In genomic region chr6:81752969-81753708, GRCh38 we compare ENCODE assay signal across 8 cellular contexts. TPM values are rescaled to one million over a fixed set of nuclear protein-coding genes. Genes with fewer than 3 reads are reported as not detected.
DNase-seq lines count a peak whose midpoint lies in the region; ATAC-seq and TF ChIP-seq lines count a peak whose summit lies in the region.

No MANE protein-coding gene starts in this region.

- H3K9me3 Mint-ChIP-seq in CD14-positive monocyte, result peaks cover 0 to 1% (median 0%) of the 10 kb centered on the region in 7 donors

- peak; percentile 45 for TF ChIP-seq POLR2A in erythroblast (IDR thresholded peaks at IDR 0.05; ENCODE audit: low read length)

- H3K27ac Mint-ChIP-seq in CD14-positive monocyte, result peak overlapping the region; percentile 97 to 100 (median 99)

- TF ChIP-seq CTCF in CD14-positive monocyte (IDR thresholded peaks at IDR 0.05), result no peak

- H3K36me3 Mint-ChIP-seq in CD14-positive monocyte, result peaks cover 13 to 25% of the 10 kb centered on the region in 2 donors

- intact Hi-C loops in CD14-positive monocyte (cut with micrococcal nuclease), result loop anchor here (5.0 to 10.0 kb wide), 5 partner anchors 59 to 1748 kb away; partner anchors contain the start of gene TTK (in 1 of the 2)

- DNase-seq in CD14-positive monocyte (ENCODE audit: low spot score), result peak; percentile 89
- DNase-seq in OCI-M1 (lab: John Stamatoyannopoulos, UW), result peak; percentile 92
- DNase-seq in activated T-cell treated with anti-CD3 and anti-CD28 coated beads, Interleukin-2, amount 50 U/mL, for 48 hours, result peak; percentile 59 to 66
- DNase-seq in erythroblast (lab: John Stamatoyannopoulos, UW), result peak; percentile 90 to 93
- DNase-seq in mucosa of gallbladder (ENCODE audit: low spot score), result peak; percentile 93
- DNase-seq in stimulated activated CD8-positive, alpha-beta memory T cell treated with anti-CD3 and anti-CD28 coated beads, Interleukin-4, amount 100 ng/mL, for 24 hours (ENCODE audit: low read depth), result peak; percentile 62

- peak overlapping the region; percentile 99 to 100 for H3K4me3 Mint-ChIP-seq in CD14-positive monocyte

- ATAC-seq in GM19395 (IDR thresholded peaks at IDR 0.05; ENCODE audit: unreplicated experiment) (peak; percentile 38), HG03469 (IDR thresholded peaks at IDR 0.05; ENCODE audit: unreplicated experiment) (peak; percentile 36)

- H3K27me3 Mint-ChIP-seq in CD14-positive monocyte (ENCODE audit: low read depth in 3 of 3), result no peaks in the 10 kb centered on the region

- peaks cover 74% of the 10 kb centered on the region for H3K4me1 Mint-ChIP-seq in CD14-positive monocyte

RNA-seq across cellular contexts. Expression of gene TENT5A, which starts 0.7 kb away (rescaled TPM):
- 10 to 100 TPM in 1 of 2 donors, 1 to 10 TPM in 1; 9.1 to 12.1 TPM for polyA plus RNA-seq in CD14-positive monocyte
- 26.6 TPM for total RNA-seq in mucosa of gallbladder

Comparison
In these comparisons a context has a peak if more than half of its experiments do, and no peak if none do; other contexts are left out.
1. Peak in every context shown above with its lines: DNase-seq and ATAC-seq.